In genomic region chr5:135339189-135339588, GRCh38 we compare ENCODE assay signal across 20 cellular contexts.
"Had no signal": no experiment of that assay in that cellular context is flagged by ENCODE, and none has a peak within 500 bp of the region (broad histone marks: within the 10 kb centered on the region; RNA-seq: fewer than 3 reads in every experiment).

No MANE protein-coding gene starts in this region.

- H3K9me3 Mint-ChIP-seq: naive thymus-derived CD8-positive, alpha-beta T cell; nephron progenitor cell; type B pancreatic cell had no signal

- H3K4me3 Mint-ChIP-seq: naive thymus-derived CD8-positive, alpha-beta T cell; nephron progenitor cell; type B pancreatic cell had no signal

- H3K4me1 Mint-ChIP-seq: naive thymus-derived CD8-positive, alpha-beta T cell had no signal

- H3K9me3 ChIP-seq: psoas muscle, testis, tibial artery had no signal

- FAIRE-seq: colon, frontal cortex, kidney, small intestine had no signal

- ATAC-seq: left lobe of liver; naive thymus-derived CD8-positive, alpha-beta T cell; psoas muscle; right cardiac atrium had no signal

- DNase-seq: effector CD4-positive, alpha-beta T cell; kidney; mesenchymal stem cell; naive thymus-derived CD8-positive, alpha-beta T cell; nephron progenitor cell; nucleus accumbens; psoas muscle; right cardiac atrium; small intestine; stimulated activated CD4-positive, alpha-beta T cell treated with anti-CD3 and anti-CD28 coated beads, Interleukin-15, amount 100 ng/mL, for 24 hours; stimulated activated CD4-positive, alpha-beta T cell treated with anti-CD3 and anti-CD28 coated beads, Interleukin-2, amount 100 ng/mL, for 48 hours; stimulated activated naive CD4-positive, alpha-beta T cell; substantia nigra; testis had no signal

- H3K27me3 Mint-ChIP-seq: naive thymus-derived CD8-positive, alpha-beta T cell; type B pancreatic cell had no signal

- H3K27ac Mint-ChIP-seq: nephron progenitor cell, type B pancreatic cell had no signal

- H3K27me3 ChIP-seq: dorsolateral prefrontal cortex, testis, tibial artery had no signal

- H3K4me3 ChIP-seq: dorsolateral prefrontal cortex, psoas muscle, testis, tibial artery had no signal

- H3K4me1 ChIP-seq: psoas muscle, testis had no signal

- H3K27ac ChIP-seq: psoas muscle, testis, tibial artery had no signal
